ENCODE assay signal across 1 cellular context in the genomic region with DNA sequence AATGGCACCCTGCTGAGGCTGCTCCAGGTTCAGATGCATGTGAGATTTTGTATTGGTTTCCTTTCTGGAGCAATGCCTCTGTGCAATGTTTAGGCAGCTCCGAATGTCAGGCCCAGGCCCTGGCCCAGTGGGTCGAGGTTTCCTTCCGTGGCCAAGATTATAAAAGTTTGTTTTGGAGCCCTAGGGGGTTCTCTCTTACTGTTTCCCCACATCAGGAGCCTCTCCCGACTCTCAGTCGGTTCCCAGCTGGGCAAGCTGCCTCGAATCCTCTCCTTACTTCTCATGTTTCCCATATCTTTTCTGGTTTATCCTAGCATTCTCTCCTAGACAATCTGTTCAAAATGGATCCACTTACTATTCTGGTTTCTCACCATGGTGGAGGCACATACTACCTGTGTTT.
TF ChIP-seq lines count a peak whose summit lies in the region.

No MANE protein-coding gene starts in this region.

TF ChIP-seq in GM12878, 131 proteins besides CTCF, POLR2A, EP300 and RAD21:
- no peak for TF ChIP-seq BRCA1 (IDR thresholded peaks at IDR 0.05; ENCODE audit: low read depth, low read length)
- TF ChIP-seq WRNIP1 (IDR thresholded peaks at IDR 0.05; ENCODE audit: borderline replicate concordance, low read depth, low read length): no peak
- TF ChIP-seq E2F4 (IDR thresholded peaks at IDR 0.05; ENCODE audit: low read depth, low read length): no peak
- no peak for TF ChIP-seq LARP7 (IDR thresholded peaks at IDR 0.05)
- no peak for TF ChIP-seq YBX1 (IDR thresholded peaks at IDR 0.05)
- no peak for TF ChIP-seq RFX5 (IDR thresholded peaks at IDR 0.05; ENCODE audit: low read depth, low read length)
- no peak for TF ChIP-seq SREBF2 (IDR thresholded peaks at IDR 0.05; ENCODE audit: low read length)
